11 cellular contexts compared by ENCODE assay signal in the genomic region with DNA sequence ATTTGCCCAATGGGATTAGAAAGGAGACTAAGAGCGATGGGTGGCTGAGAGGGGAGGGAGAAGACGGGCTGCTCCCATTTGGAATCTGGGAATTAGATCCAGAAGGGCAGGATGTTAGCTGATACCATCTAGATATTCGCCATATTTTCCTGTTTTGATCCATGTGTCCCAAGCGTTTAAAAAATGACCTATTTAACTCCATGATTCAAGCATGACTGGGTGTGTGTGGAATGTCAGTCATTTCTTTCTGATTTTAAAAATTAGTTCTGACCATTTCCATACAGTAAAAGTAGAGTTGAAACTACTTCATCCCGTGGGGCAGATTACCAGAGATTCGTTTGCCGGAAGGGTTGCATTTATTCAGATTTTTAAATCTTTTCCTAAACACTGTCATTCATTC. TPM values are rescaled to one million over a fixed set of nuclear protein-coding genes. Genes with fewer than 3 reads are reported as not detected.
DNase-seq lines count a peak whose midpoint lies in the region; ATAC-seq and TF ChIP-seq lines count a peak whose summit lies in the region.
"Not testable (repeated sequence)": the region's sequence is repeated elsewhere in the genome, so short reads cannot be mapped to it uniquely, and the experiment has no call there.
"Had no signal": no experiment of that assay in that cellular context is flagged by ENCODE, and none has a peak within 500 bp of the region (broad histone marks: within the 10 kb centered on the region; RNA-seq: fewer than 3 reads in every experiment).

No MANE protein-coding gene starts in this region.

- not testable (repeated sequence) for TF ChIP-seq CTCF in AG10803 (conservative IDR thresholded peaks at IDR 0.05; ENCODE audit: low read length); RWPE2 (IDR thresholded peaks at IDR 0.05; ENCODE audit: poor library complexity, severe bottlenecking); epithelial cell of esophagus (IDR thresholded peaks at IDR 0.05; ENCODE audit: insufficient read depth, low read depth, low read length, missing control alignments); smooth muscle cell (IDR thresholded peaks at IDR 0.05; ENCODE audit: borderline replicate concordance, insufficient read depth, poor library complexity, severe bottlenecking)

- H3F3A ChIP-seq in smooth muscle cell (ENCODE audit: low read depth) = not testable (repeated sequence)

- not testable (repeated sequence) for H3K36me3 ChIP-seq in RWPE2 (ENCODE audit: low read depth); smooth muscle cell (ENCODE audit: low read depth)
- H3K36me3 ChIP-seq in mesenchymal stem cell (ENCODE audit: control insufficient read depth in 1 of 2, insufficient read depth in 2 of 2, low read depth in 1 of 2, low read length in 2 of 2) = peaks cover 0 to 13% of the 10 kb centered on the region in 2 experiments

- H4K91ac ChIP-seq in mesenchymal stem cell (ENCODE audit: low read length) = not testable (repeated sequence)

- not testable (repeated sequence) for H3K4ac ChIP-seq in mesenchymal stem cell (ENCODE audit: low read depth in 1 of 2, low read length in 2 of 2)

- H2BK12ac ChIP-seq in mesenchymal stem cell (ENCODE audit: low read length in 2 of 2) = not testable (repeated sequence)

- 92% methylated on average over 3 of the region's 7 CpGs for WGBS in mesenchymal stem cell
- 48% methylated on average over 7 of the region's 7 CpGs for WGBS in smooth muscle cell (ENCODE audit: low lambda C conversion rate)

- H2BK15ac ChIP-seq in mesenchymal stem cell (ENCODE audit: low read depth, poor library complexity, severe bottlenecking) = not testable (repeated sequence)

- not testable (repeated sequence) for H2AFZ ChIP-seq in mesenchymal stem cell (ENCODE audit: low read depth, low read length); smooth muscle cell (ENCODE audit: low read depth)

- not testable (repeated sequence) for H3K18ac ChIP-seq in mesenchymal stem cell (ENCODE audit: low read depth in 1 of 2, low read length in 2 of 2)

- H3K14ac ChIP-seq in mesenchymal stem cell (ENCODE audit: low read length in 2 of 2) = not testable (repeated sequence)

- H3K9ac ChIP-seq in mesenchymal stem cell (ENCODE audit: low read length) = peak overlapping the region; percentile 97
- H3K9ac ChIP-seq in smooth muscle cell (ENCODE audit: low read depth) = not testable (repeated sequence)

- not testable (repeated sequence) for H3K27me3 ChIP-seq in RWPE2 (ENCODE audit: insufficient read depth, poor library complexity, severe bottlenecking); mesenchymal stem cell (ENCODE audit: control insufficient read depth in 1 of 2, insufficient read depth in 1 of 2, low read length in 2 of 2); smooth muscle cell (ENCODE audit: low read depth)

- not testable (repeated sequence) for H2AK5ac ChIP-seq in mesenchymal stem cell (ENCODE audit: low read length, severe bottlenecking)

- not testable (repeated sequence) for H3K79me2 ChIP-seq in smooth muscle cell (ENCODE audit: low read depth)

- not testable (repeated sequence) for H2BK5ac ChIP-seq in mesenchymal stem cell (ENCODE audit: low read depth, low read length, poor library complexity, severe bottlenecking)

- ATAC-seq in RWPE2 (ENCODE audit: low read depth) = peak; percentile 42; the same call in 2 of the 3 replicates

- H3K9me3 ChIP-seq in RWPE2 (ENCODE audit: severe bottlenecking); mesenchymal stem cell (ENCODE audit: control insufficient read depth, low read length); smooth muscle cell (replicated peaks; ENCODE audit: low read depth): not testable (repeated sequence)

- not testable (repeated sequence) for H3K4me2 ChIP-seq in mesenchymal stem cell (ENCODE audit: low read length, poor library complexity, severe bottlenecking)
- H3K4me2 ChIP-seq in smooth muscle cell = peak overlapping the region; percentile 49

- H3K79me1 ChIP-seq in mesenchymal stem cell (replicated peaks; ENCODE audit: low read length, poor library complexity, severe bottlenecking) = not testable (repeated sequence)

- H4K20me1 ChIP-seq in smooth muscle cell (ENCODE audit: low read depth) = not testable (repeated sequence)

- peaks cover 17% of the 10 kb centered on the region for H3K4me1 ChIP-seq in RWPE2 (ENCODE audit: insufficient read depth, poor library complexity, severe bottlenecking)
- not testable (repeated sequence) for H3K4me1 ChIP-seq in mesenchymal stem cell (ENCODE audit: control insufficient read depth, insufficient read depth, low read depth, low read length); smooth muscle cell (ENCODE audit: low read depth)

- not testable (repeated sequence) for H3K23ac ChIP-seq in mesenchymal stem cell (ENCODE audit: low read length in 2 of 2)

- H2BK120ac ChIP-seq in mesenchymal stem cell (ENCODE audit: low read depth, low read length) = not testable (repeated sequence)

- H3K27ac ChIP-seq in RWPE2 (ENCODE audit: poor library complexity, severe bottlenecking) = peak overlapping the region; percentile 6
- not testable (repeated sequence) for H3K27ac ChIP-seq in mesenchymal stem cell (ENCODE audit: low read length, poor library complexity, severe bottlenecking)
- peak overlapping the region; percentile 85 for H3K27ac ChIP-seq in smooth muscle cell (ENCODE audit: low read depth)

- not testable (repeated sequence) for H4K8ac ChIP-seq in mesenchymal stem cell (ENCODE audit: low read length)

- peak overlapping the region; percentile 62 for H3K4me3 ChIP-seq in AG10803 (ENCODE audit: low read length)
- not testable (repeated sequence) for H3K4me3 ChIP-seq in RWPE2 (ENCODE audit: severe bottlenecking); smooth muscle cell
- peak overlapping the region; percentile 26 for H3K4me3 ChIP-seq in epithelial cell of esophagus (ENCODE audit: low read length)
- H3K4me3 ChIP-seq in mesenchymal stem cell (ENCODE audit: insufficient read depth in 1 of 2, low read depth in 1 of 2, low read length in 2 of 2) = peak overlapping the region in 1 of 2 experiments; percentile 81

- DNase-seq in AG10803 (ENCODE audit: low read depth) (peak; percentile 56), HS-27A (ENCODE audit: low read depth) (peak; percentile 5), amniotic stem cell (lab: John Stamatoyannopoulos, UW) (peak; percentile 12), epithelial cell of esophagus (ENCODE audit: low read depth) (peak; percentile 9), fibroblast of peridontal ligament (ENCODE audit: extremely low read depth) (peak; percentile 62)
- DNase-seq in RWPE2 (ENCODE audit: low spot score); mesenchymal stem cell; smooth muscle cell (lab: John Stamatoyannopoulos, UW; ENCODE audit: unreplicated experiment): not testable (repeated sequence)

RNA-seq across cellular contexts. Expression of a gene that starts 0.6 kb away (rescaled TPM):
- 0.01 TPM for polyA plus RNA-seq in mesenchymal stem cell (2013, experiment 1 of 2)
- polyA plus RNA-seq in mesenchymal stem cell (2013, experiment 2 of 2) = not detected
- total RNA-seq in smooth muscle cell = 1.1 and 2.6 TPM in 2 replicates
- 1.3 and 3.6 TPM in 2 replicates for polyA plus RNA-seq in smooth muscle cell
- total RNA-seq: CD4-positive, alpha-beta T cell; HT-29; PC-9 had no signal
